ENCODE assay signal across 9 cellular contexts in genomic region chr21:44517175-44517899, GRCh38. TPM values are rescaled to one million over a fixed set of nuclear protein-coding genes. Genes with fewer than 3 reads are reported as not detected.
DNase-seq lines count a peak whose midpoint lies in the region; ATAC-seq and TF ChIP-seq lines count a peak whose summit lies in the region.
"Had no signal": no experiment of that assay in that cellular context is flagged by ENCODE, and none has a peak within 500 bp of the region (broad histone marks: within the 10 kb centered on the region; RNA-seq: fewer than 3 reads in every experiment).

No MANE protein-coding gene starts in this region.

- H3K4me1 ChIP-seq in NT2/D1 (ENCODE audit: insufficient read depth, insufficient read length) (peaks cover 9% of the 10 kb centered on the region), upper lobe of right lung (no peaks in the 10 kb centered on the region)

- H3K9ac ChIP-seq in NT2/D1 (ENCODE audit: insufficient read length, low read depth) = no peak overlapping the region

- TF ChIP-seq POLR2A in erythroblast (IDR thresholded peaks at IDR 0.05; ENCODE audit: low read length) = no peak

- DNase-seq in stimulated activated CD4-positive, alpha-beta T cell treated with anti-CD3 and anti-CD28 coated beads, Interleukin-1b, Interleukin-23, amount 100 ng/mL, for 48 hours = peak; percentile 56
- no peak for DNase-seq in stimulated activated CD4-positive, alpha-beta T cell treated with anti-CD3 and anti-CD28 coated beads, Interleukin-2, amount 100 ng/mL, for 48 hours
- DNase-seq in NT2/D1 (ENCODE audit: low read depth, low spot score) (peak; percentile 25), erythroblast (lab: John Stamatoyannopoulos, UW) (peak; percentile 45 to 47), upper lobe of right lung (peak; percentile 60), NCI-H1436 treated with DMSO at 0.1 percent for 48 hours (lab: John Stamatoyannopoulos, UW) (no peak), GM03348 (ENCODE audit: low spot score) (no peak)
- DNase-seq in stimulated activated naive CD4-positive, alpha-beta T cell (lab: John Stamatoyannopoulos, UW) = no peak

- no peak overlapping the region for H3K4me3 ChIP-seq in NT2/D1 (ENCODE audit: insufficient read length, low read depth)
- H3K4me3 ChIP-seq in upper lobe of right lung = no peak overlapping the region

- H3K36me3 ChIP-seq in NT2/D1 (ENCODE audit: insufficient read depth, insufficient read length, low read length) = no peaks in the 10 kb centered on the region
- no peaks in the 10 kb centered on the region for H3K36me3 ChIP-seq in upper lobe of right lung

- H3K27ac ChIP-seq in upper lobe of right lung = no peak overlapping the region

- peaks cover 10% of the 10 kb centered on the region; the same call in 1 of the 2 replicates for H3K9me3 ChIP-seq in NT2/D1 (ENCODE audit: insufficient read depth, low read length)
- no peaks in the 10 kb centered on the region for H3K9me3 ChIP-seq in upper lobe of right lung

- peak; percentile 6 for ATAC-seq in upper lobe of right lung

- intact Hi-C loops in upper lobe of right lung (cut with DNase I) = no loop called here

- TF ChIP-seq CTCF in upper lobe of right lung (IDR thresholded peaks at IDR 0.05) = no peak

- H3K27me3 ChIP-seq in NT2/D1 (ENCODE audit: insufficient read depth, insufficient read length) (no peaks in the 10 kb centered on the region), upper lobe of right lung (no peaks in the 10 kb centered on the region)

RNA-seq across cellular contexts. Expression of gene KRTAP10-1, which starts 22.7 kb away (rescaled TPM):
- total RNA-seq in upper lobe of right lung = not detected
- total RNA-seq: glomerular endothelial cell had no signal

RNA-seq across cellular contexts. Expression of gene KRTAP10-2, which starts 34.0 kb away (rescaled TPM):
- not detected for total RNA-seq in upper lobe of right lung
- total RNA-seq: glomerular endothelial cell had no signal

RNA-seq across cellular contexts. Expression of gene KRTAP10-3, which starts 41.3 kb away (rescaled TPM):
- total RNA-seq in upper lobe of right lung = not detected
- total RNA-seq: glomerular endothelial cell had no signal

RNA-seq across cellular contexts. Expression of gene KRTAP10-4, which starts 56.2 kb away (rescaled TPM):
- not detected for total RNA-seq in upper lobe of right lung
- total RNA-seq: glomerular endothelial cell had no signal

Comparison
In these comparisons a context has a peak if more than half of its experiments do, and no peak if none do; other contexts are left out.
1. DNase-seq: peak in stimulated activated CD4-positive, alpha-beta T cell treated with anti-CD3 and anti-CD28 coated beads, Interleukin-1b, Interleukin-23, amount 100 ng/mL, for 48 hours (single experiment), NT2/D1 (single experiment), erythroblast (2 of 2) and upper lobe of right lung (single experiment); none in stimulated activated CD4-positive, alpha-beta T cell treated with anti-CD3 and anti-CD28 coated beads, Interleukin-2, amount 100 ng/mL, for 48 hours (0 of 2), NCI-H1436 treated with DMSO at 0.1 percent for 48 hours (single experiment), stimulated activated naive CD4-positive, alpha-beta T cell (0 of 6) and GM03348 (single experiment).